Comparison of ENCODE assay signal across 8 cellular contexts in the genomic region with DNA sequence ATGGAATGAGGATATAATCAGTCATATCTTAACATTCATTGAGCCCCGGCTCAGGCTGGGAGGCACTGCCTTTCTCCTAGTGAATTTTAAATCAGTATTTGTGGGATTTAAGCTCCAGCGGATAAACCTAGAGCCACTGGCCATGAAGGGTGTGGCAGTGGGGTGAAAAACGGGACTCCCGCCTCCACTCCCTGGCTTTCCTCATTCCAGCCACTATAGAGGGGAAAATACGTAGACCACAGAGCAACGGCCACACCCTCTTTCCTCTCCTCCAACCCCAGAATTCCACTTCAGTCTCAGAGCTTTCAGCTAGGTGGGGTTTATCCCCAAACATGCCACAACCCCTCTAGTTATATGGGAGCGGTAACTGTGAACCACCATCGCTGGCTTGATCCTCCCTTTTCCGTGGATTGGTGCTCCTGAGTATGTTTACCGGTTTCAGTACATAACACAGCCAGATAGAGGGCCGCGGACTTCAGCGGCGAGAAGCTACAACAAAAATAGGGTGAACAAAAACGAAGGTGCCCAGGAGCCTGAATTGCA.
DNase-seq lines count a peak whose midpoint lies in the region; ATAC-seq and TF ChIP-seq lines count a peak whose summit lies in the region.

No MANE protein-coding gene starts in this region.

- no peaks in the 10 kb centered on the region for H3K27me3 ChIP-seq in SK-N-SH (ENCODE audit: insufficient read depth)

- H3K36me3 Mint-ChIP-seq in Calu3 (ENCODE audit: insufficient read depth, unreplicated experiment) (peaks cover 59% of the 10 kb centered on the region), progenitor cell of endocrine pancreas (ENCODE audit: insufficient read depth) (peaks cover 10% of the 10 kb centered on the region)

- ATAC-seq in HG03439 (IDR thresholded peaks at IDR 0.05; ENCODE audit: unreplicated experiment) (no peak), GM18519 (IDR thresholded peaks at IDR 0.05; ENCODE audit: low FRiP score, unreplicated experiment) (no peak)

- H3K27me3 Mint-ChIP-seq in Calu3 (ENCODE audit: unreplicated experiment): no peaks in the 10 kb centered on the region
- no peaks in the 10 kb centered on the region for H3K27me3 Mint-ChIP-seq in progenitor cell of endocrine pancreas

- no peaks in the 10 kb centered on the region for H3K9me3 Mint-ChIP-seq in Calu3 (ENCODE audit: low read depth, unreplicated experiment)
- H3K9me3 Mint-ChIP-seq in progenitor cell of endocrine pancreas (ENCODE audit: low read depth): no peaks in the 10 kb centered on the region

- peak overlapping the region in 1 of 2 experiments; percentile 56; a peak in 3 of 4 replicates for H3K27ac ChIP-seq in SK-N-SH (ENCODE audit: low read depth in 2 of 2, low read length in 1 of 2)

- POLR2A ChIA-PET in SK-N-SH (lab: Yijun Ruan, JAX): no interaction called here

- peak overlapping the region; percentile 15; the same call in 1 of the 2 replicates for H3K4me2 ChIP-seq in SK-N-SH

- H2AFZ ChIP-seq in SK-N-SH (ENCODE audit: low read depth): no peak overlapping the region

- peaks cover 49% of the 10 kb centered on the region for H3F3A ChIP-seq in SK-N-SH (replicated peaks; ENCODE audit: insufficient read depth)

- H3K4me3 ChIP-seq in SK-N-SH (ENCODE audit: low read depth in 2 of 2, low read length in 1 of 2) (no peak overlapping the region), foreskin fibroblast (ENCODE audit: low read depth in 1 of 2, low read length in 2 of 2) (peak overlapping the region; percentile 29 to 31)

- no peaks in the 10 kb centered on the region for H3K9me3 ChIP-seq in SK-N-SH

- 83% methylated on average over 15 of the region's 15 CpGs for WGBS in SK-N-SH (ENCODE audit: low lambda C conversion rate)

- peaks cover 48 to 51% of the 10 kb centered on the region in 2 experiments for H3K36me3 ChIP-seq in SK-N-SH (replicated peaks in 1 of 2; ENCODE audit: control insufficient read depth in 1 of 2, insufficient read depth in 2 of 2, low read length in 1 of 2)

- H3K9ac ChIP-seq in SK-N-SH: no peak overlapping the region

- H3K4me1 ChIP-seq in SK-N-SH (ENCODE audit: control insufficient read depth in 1 of 2, insufficient read depth in 2 of 2, low read depth in 1 of 2, low read length in 1 of 2): peaks cover 10 to 14% of the 10 kb centered on the region in 2 experiments

- no peak for TF ChIP-seq RAD21 in SK-N-SH (IDR thresholded peaks at IDR 0.05; ENCODE audit: low read length)

- DNase-seq in Calu3: peak; percentile 80
- DNase-seq in SK-N-SH: peak; percentile 15
- no peak for DNase-seq in foreskin fibroblast
- no peak for DNase-seq in progenitor cell of endocrine pancreas (ENCODE audit: low spot score, unreplicated experiment)
- no peak for DNase-seq in NCI-H526 treated with DMSO at 0.1 percent for 48 hours (lab: John Stamatoyannopoulos, UW)
- DNase-seq in cerebellar cortex (ENCODE audit: low spot score): no peak

- no peaks in the 10 kb centered on the region for H3K79me2 ChIP-seq in SK-N-SH (ENCODE audit: insufficient read depth)

- H3K4me1 Mint-ChIP-seq in Calu3 (ENCODE audit: low read depth, unreplicated experiment) (peaks cover 74% of the 10 kb centered on the region), progenitor cell of endocrine pancreas (ENCODE audit: low read depth) (peaks cover 36% of the 10 kb centered on the region)

- intact Hi-C loops in Calu3 (cut with micrococcal nuclease; ENCODE audit: unreplicated experiment): loop anchor here (1.0 to 5.0 kb wide), 3 partner anchors 18 to 63 kb away; no protein-coding TSS in a partner anchor

- H3K9me2 ChIP-seq in SK-N-SH: no peaks in the 10 kb centered on the region

- no peak for TF ChIP-seq CTCF in Calu3 (IDR thresholded peaks at IDR 0.05; ENCODE audit: unreplicated experiment)
- TF ChIP-seq CTCF in SK-N-SH (IDR thresholded peaks at IDR 0.05): no peak
- no peak for TF ChIP-seq CTCF in foreskin fibroblast (IDR thresholded peaks at IDR 0.05; ENCODE audit: low read depth, low read length)
- no peak for TF ChIP-seq CTCF in progenitor cell of endocrine pancreas (IDR thresholded peaks at IDR 0.05; ENCODE audit: unreplicated experiment)

- no TSS peak for BruUV-seq in Calu3 (replicated peaks; lab: Mats Ljungman, UMichigan)

- no peaks in the 10 kb centered on the region for H4K20me1 ChIP-seq in SK-N-SH (ENCODE audit: insufficient read depth)

- CTCF ChIA-PET in Calu3 (lab: Charles Lee): interaction anchor here (0.7 to 2.4 kb wide), 24 partner anchors 9 to 805 kb away, joined by 3 to 29 read pairs (median 4); no protein-coding TSS in a partner anchor
- CTCF ChIA-PET in SK-N-SH (lab: Yijun Ruan, JAX): interaction anchor here (0.7 to 2.5 kb wide), 12 partner anchors 9 to 723 kb away, joined by 3 to 14 read pairs (median 4); no protein-coding TSS in a partner anchor

- H3K27ac Mint-ChIP-seq in Calu3 (ENCODE audit: unreplicated experiment) (peak overlapping the region; percentile 99), progenitor cell of endocrine pancreas (peak overlapping the region; percentile 98)

- peak overlapping the region; percentile 76 for H3K4me3 Mint-ChIP-seq in Calu3 (ENCODE audit: low read depth, unreplicated experiment)
- H3K4me3 Mint-ChIP-seq in progenitor cell of endocrine pancreas (ENCODE audit: low read depth): peak overlapping the region; percentile 80

- no peak for TF ChIP-seq EP300 in SK-N-SH (IDR thresholded peaks at IDR 0.05; ENCODE audit: borderline replicate concordance in 1 of 2, low read depth in 1 of 2, low read length in 1 of 2)

TF ChIP-seq in SK-N-SH, 30 proteins besides CTCF, POLR2A, EP300 and RAD21:
- TF ChIP-seq USF2 (IDR thresholded peaks at IDR 0.05; ENCODE audit: borderline replicate concordance, low read depth, low read length): no peak
- TF ChIP-seq, protein P1, sequence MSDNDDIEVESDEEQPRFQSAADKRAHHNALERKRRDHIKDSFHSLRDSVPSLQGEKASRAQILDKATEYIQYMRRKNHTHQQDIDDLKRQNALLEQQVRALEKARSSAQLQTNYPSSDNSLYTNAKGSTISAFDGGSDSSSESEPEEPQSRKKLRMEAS (IDR thresholded peaks at IDR 0.05; ENCODE audit: low read depth): peak; percentile 2; the same call in 1 of the 2 replicates

Comparison
In these comparisons a context has a peak if more than half of its experiments do, and no peak if none do; other contexts are left out.
1. DNase-seq: peak in Calu3 (single experiment) and SK-N-SH (single experiment); none in foreskin fibroblast (0 of 2), progenitor cell of endocrine pancreas (single experiment), NCI-H526 treated with DMSO at 0.1 percent for 48 hours (single experiment) and cerebellar cortex (single experiment).
2. H3K4me3 ChIP-seq: peak in foreskin fibroblast (2 of 2); none in SK-N-SH (0 of 2).